In the genomic region with DNA sequence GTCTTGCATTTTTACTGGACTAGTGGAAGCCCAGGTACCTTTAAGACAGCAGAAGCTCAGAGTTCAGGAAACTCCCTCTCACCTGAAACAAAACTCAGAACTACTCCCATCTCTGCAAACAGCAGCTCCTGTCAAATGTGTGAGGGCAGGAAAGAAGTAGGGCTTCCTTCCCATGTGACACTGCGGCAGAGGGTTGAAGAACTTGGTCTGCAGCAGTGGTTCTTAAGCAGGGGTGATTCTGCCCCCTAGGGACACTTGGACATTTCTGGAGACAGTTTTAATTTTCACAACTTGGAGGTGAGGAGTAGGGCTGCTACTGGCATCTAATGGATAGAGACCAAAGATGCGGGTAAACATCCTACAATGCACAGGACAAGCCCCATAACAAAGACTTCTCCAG, we compare ENCODE assay signal across 10 cellular contexts.
DNase-seq lines count a peak whose midpoint lies in the region; ATAC-seq, FAIRE-seq and TF ChIP-seq lines count a peak whose summit lies in the region.
"Had no signal": no experiment of that assay in that cellular context is flagged by ENCODE, and none has a peak within 500 bp of the region (broad histone marks: within the 10 kb centered on the region; RNA-seq: fewer than 3 reads in every experiment).

No MANE protein-coding gene starts in this region.

- no peak overlapping the region for H2AFZ ChIP-seq in Loucy (ENCODE audit: low read length)

- H4K20me1 ChIP-seq in Loucy (ENCODE audit: insufficient read depth, low read length, poor library complexity, severe bottlenecking), result no peaks in the 10 kb centered on the region

- H3K4me1 ChIP-seq in Loucy (ENCODE audit: insufficient read depth, low read length, poor library complexity, severe bottlenecking) (no peaks in the 10 kb centered on the region), thyroid gland (no peaks in the 10 kb centered on the region)

- H3K4me2 ChIP-seq in Loucy (ENCODE audit: low read depth, low read length, poor library complexity, severe bottlenecking), result no peak overlapping the region

- no peak overlapping the region for H3K9ac ChIP-seq in Loucy (ENCODE audit: low read depth, low read length, poor library complexity, severe bottlenecking)

- peak; percentile 21; the same call in 1 of the 2 replicates for TF ChIP-seq CTCF in AG10803 (conservative IDR thresholded peaks at IDR 0.05; ENCODE audit: low read length)
- TF ChIP-seq CTCF in Loucy (conservative IDR thresholded peaks at IDR 0.05; ENCODE audit: low read length), result peak; percentile 49
- no peak for TF ChIP-seq CTCF in epithelial cell of esophagus (IDR thresholded peaks at IDR 0.05; ENCODE audit: insufficient read depth, low read depth, low read length, missing control alignments)
- TF ChIP-seq CTCF in thyroid gland (IDR thresholded peaks at IDR 0.05), result no peak

- TF ChIP-seq POLR2A in thyroid gland (IDR thresholded peaks at IDR 0.05), result no peak

- no peak for FAIRE-seq in frontal cortex (lab: Jason Lieb, UNC)

- H3K36me3 ChIP-seq in Loucy (ENCODE audit: insufficient read depth, low read length) (no peaks in the 10 kb centered on the region), thyroid gland (no peaks in the 10 kb centered on the region)

- no peaks in the 10 kb centered on the region for H3K9me3 ChIP-seq in Loucy (ENCODE audit: insufficient read depth, low read depth, low read length)
- H3K9me3 ChIP-seq in thyroid gland, result no peaks in the 10 kb centered on the region

- 83 to 88% methylated on average over 2 of the region's 2 CpGs for WGBS in thyroid gland, 2 donors

- H3K79me2 ChIP-seq in Loucy (ENCODE audit: insufficient read depth, low read length), result no peaks in the 10 kb centered on the region

- no peak overlapping the region for H3K27ac ChIP-seq in thyroid gland

- no peak overlapping the region for H3K4me3 ChIP-seq in AG10803 (ENCODE audit: low read length)
- no peak overlapping the region for H3K4me3 ChIP-seq in Loucy (ENCODE audit: low read length, poor library complexity, severe bottlenecking)
- no peak overlapping the region for H3K4me3 ChIP-seq in epithelial cell of esophagus (ENCODE audit: low read length)
- no peak overlapping the region for H3K4me3 ChIP-seq in thyroid gland (replicated peaks in 1 of 3)

- ATAC-seq in GM21576 (IDR thresholded peaks at IDR 0.05; ENCODE audit: unreplicated experiment), result peak; percentile 48
- ATAC-seq: CD8-positive, alpha-beta T cell had no signal

- no peaks in the 10 kb centered on the region for H3K9me2 ChIP-seq in Loucy (replicated peaks; ENCODE audit: low read depth, low read length)

- H3F3A ChIP-seq in Loucy (ENCODE audit: low read depth), result no peaks in the 10 kb centered on the region

- H3K27me3 ChIP-seq in Loucy (ENCODE audit: insufficient read depth, low read length, poor library complexity, severe bottlenecking) (no peaks in the 10 kb centered on the region), thyroid gland (no peaks in the 10 kb centered on the region)

- DNase-seq in AG10803 (ENCODE audit: low read depth) (peak; percentile 30), epithelial cell of esophagus (ENCODE audit: low read depth) (peak; percentile 17), NCI-H187 treated with DMSO at 0.1 percent for 48 hours (lab: John Stamatoyannopoulos, UW) (no peak), frontal cortex (ENCODE audit: low spot score in 2 of 2) (no peak), thyroid gland (no peak)
- no peak for DNase-seq in stimulated activated CD4-positive, alpha-beta T cell treated with anti-CD3 and anti-CD28 coated beads, Interleukin-4, amount 100 ng/mL, for 4 hours
- DNase-seq: CD8-positive, alpha-beta T cell; NCI-H1092 treated with DMSO at 0.1 percent for 48 hours had no signal

- intact Hi-C loops in thyroid gland (cut with DNase I), result no loop called here

Comparison
In these comparisons a context has a peak if more than half of its experiments do, and no peak if none do; other contexts are left out.
1. DNase-seq: peak in AG10803 (single experiment) and epithelial cell of esophagus (single experiment); none in NCI-H187 treated with DMSO at 0.1 percent for 48 hours (single experiment), stimulated activated CD4-positive, alpha-beta T cell treated with anti-CD3 and anti-CD28 coated beads, Interleukin-4, amount 100 ng/mL, for 4 hours (0 of 2), frontal cortex (0 of 2) and thyroid gland (0 of 2).
2. CTCF ChIP-seq: peak in AG10803 (single experiment) and Loucy (single experiment); none in epithelial cell of esophagus (single experiment) and thyroid gland (0 of 6).